ENCODE assay signal across 2 cellular contexts in genomic region chr19:35100588-35101533, GRCh38.
TF ChIP-seq lines count a peak whose summit lies in the region.

No MANE protein-coding gene starts in this region.

TF ChIP-seq in A549, 52 proteins besides CTCF, POLR2A, EP300 and RAD21:
- TF ChIP-seq ZFP36 (IDR thresholded peaks at IDR 0.05; ENCODE audit: borderline replicate concordance, partially characterized antibody) (no peak), FOXS1 (CRISPR knock-in tag; IDR thresholded peaks at IDR 0.05) (no peak), PBX3 (IDR thresholded peaks at IDR 0.05) (no peak), MYC (IDR thresholded peaks at IDR 0.05; ENCODE audit: borderline replicate concordance, low read length) (no peak), RFX5 (IDR thresholded peaks at IDR 0.05) (no peak), HOXA7 (CRISPR knock-in tag; IDR thresholded peaks at IDR 0.05) (no peak), JUNB (IDR thresholded peaks at IDR 0.05) (no peak), POLR2AphosphoS2 (conservative IDR thresholded peaks at IDR 0.05; ENCODE audit: low read length) (no peak), HOXB5 (CRISPR knock-in tag; IDR thresholded peaks at IDR 0.05) (no peak), FOSL2 (IDR thresholded peaks at IDR 0.05) (no peak), FOSL2 (CRISPR knock-in tag; IDR thresholded peaks at IDR 0.05) (no peak), GATA3 (IDR thresholded peaks at IDR 0.05; ENCODE audit: borderline replicate concordance) (no peak), CHD4 (IDR thresholded peaks at IDR 0.05; ENCODE audit: borderline replicate concordance) (no peak)

TF ChIP-seq in H1, 55 proteins besides CTCF, POLR2A, EP300 and RAD21:
- TF ChIP-seq HDAC6 (IDR thresholded peaks at IDR 0.05; ENCODE audit: low read depth, low read length) (no peak), RBBP5 (IDR thresholded peaks at IDR 0.05; ENCODE audit: borderline replicate concordance, low read depth, low read length) (no peak), ZNF274 (IDR thresholded peaks at IDR 0.05; ENCODE audit: borderline replicate concordance, extremely low read depth, low read length) (no peak), TAF1 (IDR thresholded peaks at IDR 0.05; ENCODE audit: low read depth, low read length) (no peak), CHD7 (IDR thresholded peaks at IDR 0.05; ENCODE audit: insufficient replicate concordance, low read length) (peak; percentile 98), CEBPB (IDR thresholded peaks at IDR 0.05; ENCODE audit: low read depth, low read length) (no peak)
